In genomic region chr5:24397601-24398000, GRCh38 we compare ENCODE assay signal across 25 cellular contexts.
DNase-seq lines count a peak whose midpoint lies in the region; FAIRE-seq and TF ChIP-seq lines count a peak whose summit lies in the region.
"Had no signal": no experiment of that assay in that cellular context is flagged by ENCODE, and none has a peak within 500 bp of the region (broad histone marks: within the 10 kb centered on the region; RNA-seq: fewer than 3 reads in every experiment).

No MANE protein-coding gene starts in this region.

- H3K79me2 ChIP-seq in MM.1S (ENCODE audit: low read length) = no peaks in the 10 kb centered on the region

- TF ChIP-seq CTCF in MM.1S (IDR thresholded peaks at IDR 0.05; ENCODE audit: low read length) = no peak
- TF ChIP-seq CTCF in bronchial epithelial cell (IDR thresholded peaks at IDR 0.05; ENCODE audit: insufficient read depth, low read length, severe bottlenecking) = no peak
- no peak for TF ChIP-seq CTCF in transverse colon (IDR thresholded peaks at IDR 0.05)

- H2AK5ac ChIP-seq in neuronal stem cell (ENCODE audit: low read depth, low read length) = no peak overlapping the region

- no peak overlapping the region for H2BK120ac ChIP-seq in neuronal stem cell (ENCODE audit: low read depth, low read length)

- H4K8ac ChIP-seq in neuronal stem cell (ENCODE audit: low read depth, low read length) = no peak overlapping the region

- TF ChIP-seq EP300 in transverse colon (IDR thresholded peaks at IDR 0.05; ENCODE audit: low read depth) = no peak

- no peak overlapping the region for H2BK15ac ChIP-seq in neuronal stem cell (ENCODE audit: low read length)

- no peak overlapping the region for H3K14ac ChIP-seq in neuronal stem cell (ENCODE audit: low read length)

- H4K91ac ChIP-seq in neuronal stem cell (ENCODE audit: low read depth, low read length, poor library complexity) = no peak overlapping the region

- no peak overlapping the region for H3K18ac ChIP-seq in neuronal stem cell (ENCODE audit: low read length)

- peaks cover 11% of the 10 kb centered on the region for H3K4me1 ChIP-seq in MM.1S (ENCODE audit: low read length)
- no peaks in the 10 kb centered on the region for H3K4me1 ChIP-seq in neuronal stem cell (ENCODE audit: control insufficient read depth in 2 of 2, insufficient read depth in 1 of 2, low read depth in 1 of 2, low read length in 2 of 2)
- H3K4me1 ChIP-seq in transverse colon = no peaks in the 10 kb centered on the region
- H3K4me1 ChIP-seq: Peyer's patch had no signal

- no peaks in the 10 kb centered on the region for H3K9me2 ChIP-seq in MM.1S (replicated peaks; ENCODE audit: insufficient read depth, low read length)

- H3K4me2 ChIP-seq in MM.1S (ENCODE audit: low read depth, low read length) (peak overlapping the region; percentile 58; the same call in 1 of the 2 replicates), neuronal stem cell (ENCODE audit: insufficient read depth, low read length, poor library complexity, severe bottlenecking) (no peak overlapping the region)
- H3K4me2 ChIP-seq: BLaER1 treated with 17β-estradiol and CSF1 and Interleukin-3, amounts not matched to agents 10 nM and 100 nM; GM23338 had no signal

- no peak overlapping the region; the same call in 1 of the 2 replicates for H3K27ac ChIP-seq in MM.1S (ENCODE audit: low read length)
- no peak overlapping the region for H3K27ac ChIP-seq in neuronal stem cell (replicated peaks; ENCODE audit: low read length)
- H3K27ac ChIP-seq in transverse colon = no peak overlapping the region
- H3K27ac ChIP-seq: BLaER1 treated with 17β-estradiol and CSF1 and Interleukin-3, amounts not matched to agents 10 nM and 100 nM; Peyer's patch; SK-N-MC had no signal

- DNase-seq in ELF-1 (ENCODE audit: low read depth, low spot score) (peak; percentile 58), MM.1S (no peak), bronchial epithelial cell (ENCODE audit: low read depth) (no peak), neuronal stem cell (ENCODE audit: low spot score) (no peak), germinal center (ENCODE audit: low spot score) (no peak), nucleus accumbens (lab: John Stamatoyannopoulos, UW) (no peak), transverse colon (no peak)
- DNase-seq: CD4-positive, alpha-beta T cell; H9; Karpas-422; MV-4-11; NCI-H1105; NCI-H1436 treated with DMSO at 0.1 percent for 48 hours; NCI-H187 treated with DMSO at 0.1 percent for 48 hours; NCI-H2171 treated with DMSO at 0.1 percent for 48 hours; NCI-H345; NCI-H510A treated with DMSO at 0.1 percent for 48 hours; OCI-M1; Peyer's patch; SHP77 treated with DMSO at 0.1 percent for 48 hours; SW 1271 had no signal

- H3K9me3 ChIP-seq in MM.1S (replicated peaks; ENCODE audit: insufficient read depth, low read length) (no peaks in the 10 kb centered on the region), neuronal stem cell (replicated peaks in 1 of 2; ENCODE audit: control insufficient read depth in 2 of 2, insufficient read depth in 1 of 2, low read depth in 1 of 2, low read length in 2 of 2) (peaks cover 0 to 2% of the 10 kb centered on the region in 2 donors), transverse colon (peaks cover 0 to 5% of the 10 kb centered on the region in 2 donors)
- H3K9me3 ChIP-seq: Peyer's patch had no signal

- FAIRE-seq in bronchial epithelial cell (lab: Jason Lieb, UNC) = peak; percentile 7
- FAIRE-seq: D721Med had no signal

- H3K4me3 ChIP-seq in MM.1S (ENCODE audit: low read length) (no peak overlapping the region), bronchial epithelial cell (ENCODE audit: low read depth, low read length) (no peak overlapping the region), neuronal stem cell (ENCODE audit: low read length in 2 of 2) (no peak overlapping the region), transverse colon (no peak overlapping the region)
- H3K4me3 ChIP-seq: BLaER1 treated with 17β-estradiol and CSF1 and Interleukin-3, amounts not matched to agents 10 nM and 100 nM; GM23338; Peyer's patch; SK-N-MC had no signal

- H2AFZ ChIP-seq in MM.1S (ENCODE audit: low read length) (peak overlapping the region; percentile 64), neuronal stem cell (ENCODE audit: low read length) (peak overlapping the region; percentile 4)
- H2AFZ ChIP-seq: GM23338 had no signal

- H3K27me3 ChIP-seq in MM.1S (replicated peaks; ENCODE audit: insufficient read depth, low read length) (no peaks in the 10 kb centered on the region), bronchial epithelial cell (ENCODE audit: control insufficient read depth, insufficient read depth, low read length) (no peaks in the 10 kb centered on the region), neuronal stem cell (ENCODE audit: control insufficient read depth in 3 of 3, insufficient read depth in 3 of 3, low read depth in 1 of 3, low read length in 3 of 3) (no peaks in the 10 kb centered on the region), transverse colon (no peaks in the 10 kb centered on the region)
- H3K27me3 ChIP-seq: BLaER1 treated with 17β-estradiol and CSF1 and Interleukin-3, amounts not matched to agents 10 nM and 100 nM; Peyer's patch had no signal

- no peak overlapping the region for H2BK12ac ChIP-seq in neuronal stem cell (ENCODE audit: low read length)

- H3K36me3 ChIP-seq in MM.1S (replicated peaks; ENCODE audit: insufficient read depth, low read length) = no peaks in the 10 kb centered on the region
- H3K36me3 ChIP-seq in bronchial epithelial cell (ENCODE audit: control insufficient read depth, insufficient read depth, low read length) = no peaks in the 10 kb centered on the region
- no peaks in the 10 kb centered on the region for H3K36me3 ChIP-seq in neuronal stem cell (replicated peaks in 1 of 2; ENCODE audit: control insufficient read depth in 2 of 2, insufficient read depth in 2 of 2, low read length in 2 of 2)
- no peaks in the 10 kb centered on the region for H3K36me3 ChIP-seq in transverse colon
- H3K36me3 ChIP-seq: BLaER1 treated with 17β-estradiol and CSF1 and Interleukin-3, amounts not matched to agents 10 nM and 100 nM; Peyer's patch had no signal

- H3K23ac ChIP-seq in neuronal stem cell (ENCODE audit: low read depth, low read length, poor library complexity) = no peak overlapping the region

- H4K20me1 ChIP-seq in MM.1S (ENCODE audit: insufficient read depth, low read length) = no peaks in the 10 kb centered on the region
- H4K20me1 ChIP-seq: BLaER1 treated with 17β-estradiol and CSF1 and Interleukin-3, amounts not matched to agents 10 nM and 100 nM had no signal

- H3K9ac ChIP-seq in MM.1S (ENCODE audit: low read length) = no peak overlapping the region
- no peak overlapping the region for H3K9ac ChIP-seq in neuronal stem cell (ENCODE audit: low read depth, low read length, poor library complexity)
- H3K9ac ChIP-seq: BLaER1 treated with 17β-estradiol and CSF1 and Interleukin-3, amounts not matched to agents 10 nM and 100 nM had no signal

- no peak overlapping the region for H2BK5ac ChIP-seq in neuronal stem cell (ENCODE audit: low read length)

- H3F3A ChIP-seq in MM.1S (ENCODE audit: insufficient read depth, low read length) = 0 out of 2 replicates have a peak, but pooled peaks cover 3% of the 10 kb centered on the region

- in situ Hi-C loops in transverse colon (cut with MboI; ENCODE audit: low pct_ligation_motif_present in 1 of 4, low pct_unique_long_range_greater_than_20kb in 1 of 4, low sequenced_read_pairs in 3 of 4) = no loop called here

- H3K79me1 ChIP-seq in neuronal stem cell (ENCODE audit: low read depth, low read length) = no peaks in the 10 kb centered on the region

- WGBS in neuronal stem cell (ENCODE audit: extremely low coverage in 2 of 2, insufficient read length in 2 of 2, insufficient replicate concordance in 1 of 2), 2 donors = no CpG with 5 or more reads among the region's 6 CpGs
- WGBS in transverse colon (ENCODE audit: low coverage in 1 of 2), 2 donors = 80 to 82% methylated on average over 1 to 6 of the region's 6 CpGs

- H3K4ac ChIP-seq in neuronal stem cell (ENCODE audit: low read length) = no peak overlapping the region

- no peak for TF ChIP-seq POLR2A in transverse colon (IDR thresholded peaks at IDR 0.05)

- intact Hi-C loops in transverse colon (cut with DNase I; ENCODE audit: low total_unique reads) = no loop called here
